Comparison of ENCODE assay signal across 23 cellular contexts in the genomic region with DNA sequence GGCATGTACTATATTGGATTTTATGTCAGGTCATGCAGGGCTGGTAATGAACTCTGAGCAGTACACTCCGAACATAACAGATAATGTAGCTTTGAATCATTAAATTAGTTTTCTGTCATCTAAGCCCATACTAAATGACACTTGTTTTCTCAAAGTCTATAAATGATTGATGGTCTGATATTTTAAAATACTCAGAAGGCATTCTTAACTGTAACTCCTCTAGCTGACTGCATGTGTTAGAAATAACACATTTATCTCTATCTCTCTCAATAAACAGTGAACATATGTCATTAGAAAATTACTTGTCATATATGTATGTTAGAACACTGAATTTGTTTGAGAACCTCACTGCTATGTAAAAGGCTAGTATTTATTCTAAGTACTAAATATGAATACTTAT.
"Had no signal": no experiment of that assay in that cellular context is flagged by ENCODE, and none has a peak within 500 bp of the region (broad histone marks: within the 10 kb centered on the region; RNA-seq: fewer than 3 reads in every experiment).

No MANE protein-coding gene starts in this region.

- ATAC-seq: effector memory CD8-positive, alpha-beta T cell; esophagus mucosa; gastrocnemius medialis; heart right ventricle; left cardiac atrium; left lung; left ventricle myocardium superior; lower lobe of right lung; mucosa of descending colon had no signal

- H3K4me3 ChIP-seq: colonic mucosa, esophagus squamous epithelium, gastrocnemius medialis, heart right ventricle, left lung, lower lobe of right lung, mucosa of descending colon had no signal

- DNase-seq: colonic mucosa; cortex of kidney; effector CD8-positive, alpha-beta T cell; effector memory CD8-positive, alpha-beta T cell; endodermal cell; erythroblast; esophagus squamous epithelium; foreskin fibroblast; foreskin melanocyte; gastrocnemius medialis; glutamatergic neuron; head of caudate nucleus; heart right ventricle; hippocampal formation; left cardiac atrium; left lung; left ventricle myocardium superior; lower lobe of right lung; mesenchymal stem cell; mucosa of descending colon; naive B cell had no signal

- H3K27ac ChIP-seq: colonic mucosa, epithelial cell of prostate, esophagus squamous epithelium, gastrocnemius medialis, heart right ventricle, left lung, lower lobe of right lung had no signal

- H3K27me3 ChIP-seq: colonic mucosa, esophagus squamous epithelium, gastrocnemius medialis, heart right ventricle, left lung had no signal

- H3K36me3 ChIP-seq: colonic mucosa, esophagus squamous epithelium, gastrocnemius medialis, heart right ventricle, left lung, lower lobe of right lung had no signal

- H3K9me3 ChIP-seq: colonic mucosa, esophagus squamous epithelium, gastrocnemius medialis, heart right ventricle, left lung, lower lobe of right lung, mucosa of descending colon had no signal
